In genomic region chr19:54448037-54448773, GRCh38 we compare ENCODE assay signal across 1 cellular context.
TF ChIP-seq lines count a peak whose summit lies in the region.

No MANE protein-coding gene starts in this region.

TF ChIP-seq in K562, 482 proteins besides CTCF, POLR2A, EP300 and RAD21 (continued from another document and continues in another):
- TF ChIP-seq MEF2A (IDR thresholded peaks at IDR 0.05; ENCODE audit: control insufficient read depth, low read depth, low read length) (no peak), PREB (CRISPR knock-in tag; IDR thresholded peaks at IDR 0.05) (no peak), GTF2B (IDR thresholded peaks at IDR 0.05; ENCODE audit: extremely low read depth, insufficient read length) (no peak), ZKSCAN8 (CRISPR knock-in tag; IDR thresholded peaks at IDR 0.05) (peak; percentile 64), MGA (IDR thresholded peaks at IDR 0.05) (no peak), NR2F6 (CRISPR knock-in tag; IDR thresholded peaks at IDR 0.05) (no peak), KLF1 (tag; IDR thresholded peaks at IDR 0.05) (no peak), TCF7 (IDR thresholded peaks at IDR 0.05; ENCODE audit: borderline replicate concordance) (no peak), NELFE (IDR thresholded peaks at IDR 0.05; ENCODE audit: insufficient read depth, insufficient read length) (no peak), CREM (IDR thresholded peaks at IDR 0.05; ENCODE audit: low read depth) (peak; percentile 67), ZNF655 (CRISPR knock-in tag; IDR thresholded peaks at IDR 0.05) (no peak), ZNF24 (IDR thresholded peaks at IDR 0.05) (no peak), GTF2F1 (IDR thresholded peaks at IDR 0.05; ENCODE audit: low read depth, low read length) (no peak), CHD7 (IDR thresholded peaks at IDR 0.05; ENCODE audit: low read depth, low read length) (no peak), ZFP1 (CRISPR knock-in tag; IDR thresholded peaks at IDR 0.05) (no peak), GATAD2B (IDR thresholded peaks at IDR 0.05; ENCODE audit: borderline replicate concordance) (no peak), TSHZ1 (CRISPR knock-in tag; IDR thresholded peaks at IDR 0.05) (no peak), SMARCB1 (IDR thresholded peaks at IDR 0.05; ENCODE audit: insufficient read length, low read depth) (no peak)
